ENCODE assay signal across 24 cellular contexts in genomic region chr7:79615466-79615865, GRCh38.
"Had no signal": no experiment of that assay in that cellular context is flagged by ENCODE, and none has a peak within 500 bp of the region (broad histone marks: within the 10 kb centered on the region; RNA-seq: fewer than 3 reads in every experiment).

No MANE protein-coding gene starts in this region.

- H3K27me3 ChIP-seq: ascending aorta, colonic mucosa, dorsolateral prefrontal cortex, right lobe of liver, stomach, suprapubic skin, tibial nerve had no signal

- H3K4me1 ChIP-seq: ascending aorta, colonic mucosa, right lobe of liver, stomach, suprapubic skin had no signal

- H3K9me3 ChIP-seq: ascending aorta, colonic mucosa, right lobe of liver, suprapubic skin, tibial nerve had no signal

- H3K9me3 Mint-ChIP-seq: activated CD8-positive, alpha-beta T cell treated with anti-CD3 and anti-CD28 coated beads for 36 hours; activated T-helper 1 cell treated with anti-CD3 and anti-CD28 coated beads, Interleukin-12 subunit alpha, Interleukin-12 subunit beta, Interleukin-2, Interleukin-4 antibody, amounts not matched to agents 30 ng/mL and 10 ng/mL and 1 ng/mL, durations not matched to agents 14 hours and 24 hours and 36 hours; stimulated activated memory B cell treated with anti-CD40 and anti-IgM and Interleukin-4, amounts not matched to agents 10 μg/mL and 1 μg/mL and 100 μg/mL, for 72 hours had no signal

- H3K4me1 Mint-ChIP-seq: activated CD4-positive, alpha-beta T cell treated with anti-CD3 and anti-CD28 coated beads, Interleukin-2, amount 10 ng/mL, durations not matched to agents 24 days and 14 days; activated CD8-positive, alpha-beta memory T cell treated with anti-CD3 and anti-CD28 coated beads, Interleukin-2, amount 10 ng/mL, durations not matched to agents 7 days and 5 days; naive B cell; stimulated activated memory B cell treated with anti-CD40 and anti-IgM and Interleukin-4, amounts not matched to agents 10 μg/mL and 1 μg/mL and 100 μg/mL, for 72 hours had no signal

- H3K27ac ChIP-seq: ascending aorta, colonic mucosa, dorsolateral prefrontal cortex, right lobe of liver, skin epidermis, stomach, suprapubic skin, tibial nerve had no signal

- H3K27ac Mint-ChIP-seq: activated CD4-positive, alpha-beta T cell treated with anti-CD3 and anti-CD28 coated beads, Interleukin-2, amount 10 ng/mL, durations not matched to agents 24 days and 14 days; activated CD8-positive, alpha-beta memory T cell treated with anti-CD3 and anti-CD28 coated beads, Interleukin-2, amount 10 ng/mL, durations not matched to agents 7 days and 5 days; activated CD8-positive, alpha-beta T cell treated with anti-CD3 and anti-CD28 coated beads for 36 hours; activated naive CD4-positive, alpha-beta T cell treated with anti-CD3 and anti-CD28 coated beads, Interleukin-2, amount 50 U/mL, for 72 hours; activated T-helper 1 cell treated with anti-CD3 and anti-CD28 coated beads, Interleukin-12 subunit alpha, Interleukin-12 subunit beta, Interleukin-2, Interleukin-4 antibody, amounts not matched to agents 30 ng/mL and 10 ng/mL and 1 ng/mL, durations not matched to agents 14 hours and 24 hours and 36 hours; naive B cell; stimulated activated memory B cell treated with anti-CD40 and anti-IgM and Interleukin-4, amounts not matched to agents 10 μg/mL and 1 μg/mL and 100 μg/mL, for 72 hours had no signal

- H3K36me3 ChIP-seq: ascending aorta, colonic mucosa, right lobe of liver, stomach, suprapubic skin, tibial nerve had no signal

- FAIRE-seq: bronchial epithelial cell, islet of Langerhans had no signal

- DNase-seq: activated CD4-positive, alpha-beta T cell treated with anti-CD3 and anti-CD28 coated beads, Interleukin-2, amount 10 ng/mL, durations not matched to agents 24 days and 14 days; activated CD8-positive, alpha-beta memory T cell treated with anti-CD3 and anti-CD28 coated beads, Interleukin-2, amount 10 ng/mL, durations not matched to agents 7 days and 5 days; activated CD8-positive, alpha-beta T cell treated with anti-CD3 and anti-CD28 coated beads for 36 hours; activated gamma-delta T cell treated with Interleukin-2 at 50 U/mL for 16 hours; colonic mucosa; dorsolateral prefrontal cortex; hippocampal formation; left cardiac atrium; mesendoderm; naive B cell; nucleus accumbens; right lobe of liver; stimulated activated CD4-positive, alpha-beta T cell treated with anti-CD3 and anti-CD28 coated beads, Interleukin-15, amount 100 ng/mL, for 24 hours; stomach had no signal

- H3K36me3 Mint-ChIP-seq: activated CD8-positive, alpha-beta memory T cell treated with anti-CD3 and anti-CD28 coated beads, Interleukin-2, amount 10 ng/mL, durations not matched to agents 7 days and 5 days; activated naive CD4-positive, alpha-beta T cell treated with anti-CD3 and anti-CD28 coated beads, Interleukin-2, amount 50 U/mL, for 72 hours; naive B cell; stimulated activated memory B cell treated with anti-CD40 and anti-IgM and Interleukin-4, amounts not matched to agents 10 μg/mL and 1 μg/mL and 100 μg/mL, for 72 hours had no signal

- H3K4me3 Mint-ChIP-seq: activated CD4-positive, alpha-beta T cell treated with anti-CD3 and anti-CD28 coated beads, Interleukin-2, amount 10 ng/mL, durations not matched to agents 24 days and 14 days; activated CD8-positive, alpha-beta memory T cell treated with anti-CD3 and anti-CD28 coated beads, Interleukin-2, amount 10 ng/mL, durations not matched to agents 7 days and 5 days; activated CD8-positive, alpha-beta T cell treated with anti-CD3 and anti-CD28 coated beads for 36 hours; activated T-helper 1 cell treated with anti-CD3 and anti-CD28 coated beads, Interleukin-12 subunit alpha, Interleukin-12 subunit beta, Interleukin-2, Interleukin-4 antibody, amounts not matched to agents 30 ng/mL and 10 ng/mL and 1 ng/mL, durations not matched to agents 14 hours and 24 hours and 36 hours; naive B cell; stimulated activated memory B cell treated with anti-CD40 and anti-IgM and Interleukin-4, amounts not matched to agents 10 μg/mL and 1 μg/mL and 100 μg/mL, for 72 hours had no signal

- H3K27me3 Mint-ChIP-seq: activated CD4-positive, alpha-beta T cell treated with anti-CD3 and anti-CD28 coated beads, Interleukin-2, amount 10 ng/mL, durations not matched to agents 24 days and 14 days; activated CD8-positive, alpha-beta memory T cell treated with anti-CD3 and anti-CD28 coated beads, Interleukin-2, amount 10 ng/mL, durations not matched to agents 7 days and 5 days; activated CD8-positive, alpha-beta T cell treated with anti-CD3 and anti-CD28 coated beads for 36 hours; naive B cell; stimulated activated memory B cell treated with anti-CD40 and anti-IgM and Interleukin-4, amounts not matched to agents 10 μg/mL and 1 μg/mL and 100 μg/mL, for 72 hours had no signal

- ATAC-seq: activated CD4-positive, CD25-positive, alpha-beta regulatory T cell treated with anti-CD3 and anti-CD28 coated beads, Interleukin-2, amount 50 U/mL, for 24 hours; activated CD8-positive, alpha-beta memory T cell treated with anti-CD3 and anti-CD28 coated beads, Interleukin-2, amount 10 ng/mL, durations not matched to agents 7 days and 5 days; activated CD8-positive, alpha-beta T cell treated with anti-CD3 and anti-CD28 coated beads for 36 hours; activated naive CD4-positive, alpha-beta T cell treated with anti-CD3 and anti-CD28 coated beads, Interleukin-2, amount 50 U/mL, for 72 hours; left cardiac atrium; right lobe of liver; stimulated activated memory B cell treated with anti-CD40 and anti-IgM and Interleukin-4, amounts not matched to agents 10 μg/mL and 1 μg/mL and 100 μg/mL, for 72 hours had no signal

- H3K4me3 ChIP-seq: ascending aorta, colonic mucosa, dorsolateral prefrontal cortex, right lobe of liver, skin epidermis, stomach, suprapubic skin, tibial nerve had no signal
